ENCODE assay signal across 11 cellular contexts in the genomic region with DNA sequence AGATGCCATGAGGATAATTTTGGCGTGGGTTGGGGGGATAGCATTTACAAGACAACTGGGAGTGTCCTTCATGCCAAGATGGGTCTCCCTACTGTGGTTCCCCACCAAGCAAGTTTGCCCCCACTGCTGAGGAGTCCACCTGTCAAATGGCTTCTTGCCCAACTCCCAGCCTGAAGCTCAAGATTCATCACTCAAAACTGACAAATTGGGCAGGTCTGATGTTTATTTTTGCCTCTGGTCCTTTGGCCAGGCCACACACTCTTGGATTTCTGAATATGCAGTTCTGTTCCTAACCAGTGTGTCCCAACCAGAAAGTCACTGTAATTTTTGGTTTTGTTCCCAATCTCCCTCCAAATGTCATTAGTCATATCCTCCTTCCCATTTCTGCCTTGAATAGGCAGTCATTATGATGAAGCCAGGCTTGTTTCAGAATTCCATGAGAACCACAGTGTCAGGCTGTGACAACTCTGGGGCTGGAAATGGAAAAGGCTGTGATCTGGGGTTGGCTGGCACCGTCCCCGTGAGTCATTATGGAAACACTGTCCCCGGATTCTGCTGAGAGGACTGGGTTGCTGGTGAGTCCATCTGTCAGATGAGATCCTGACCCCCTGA. TPM values are rescaled to one million over a fixed set of nuclear protein-coding genes. Genes with fewer than 3 reads are reported as not detected.
DNase-seq lines count a peak whose midpoint lies in the region; ATAC-seq and FAIRE-seq lines count a peak whose summit lies in the region.
"Had no signal": no experiment of that assay in that cellular context is flagged by ENCODE, and none has a peak within 500 bp of the region (broad histone marks: within the 10 kb centered on the region; RNA-seq: fewer than 3 reads in every experiment).

No MANE protein-coding gene starts in this region.

- no CpG with 5 or more reads among the region's 4 CpGs for WGBS in neuronal stem cell (ENCODE audit: extremely low coverage in 2 of 2, insufficient read length in 2 of 2, insufficient replicate concordance in 1 of 2), 2 donors

- no peak overlapping the region for H4K8ac ChIP-seq in neuronal stem cell (ENCODE audit: low read depth, low read length)

- no peak overlapping the region for H4K91ac ChIP-seq in neuronal stem cell (ENCODE audit: low read depth, low read length, poor library complexity)

- H2AK5ac ChIP-seq in neuronal stem cell (ENCODE audit: low read depth, low read length): no peak overlapping the region

- peak; percentile 56 for DNase-seq in HTR-8/SVneo (ENCODE audit: insufficient read length, low spot score)
- DNase-seq in caudate nucleus (lab: John Stamatoyannopoulos, UW): peak in 38 of 61 donors; percentile 2 to 70 (median 18)
- peak; percentile 27 for DNase-seq in iris pigment epithelial cell (ENCODE audit: low read depth)
- DNase-seq in substantia nigra (lab: John Stamatoyannopoulos, UW): peak in 32 of 49 donors; percentile 5 to 79 (median 35)
- no peak for DNase-seq in left colon
- DNase-seq in neuronal stem cell (ENCODE audit: low spot score): no peak
- no peak for DNase-seq in NCI-H82 treated with DMSO at 0.1 percent for 48 hours (lab: John Stamatoyannopoulos, UW; ENCODE audit: unreplicated experiment)
- DNase-seq: activated CD4-positive, alpha-beta memory T cell treated with anti-CD3 and anti-CD28 coated beads, Interleukin-2, amount 10 ng/mL, durations not matched to agents 7 days and 5 days had no signal

- H3K14ac ChIP-seq in neuronal stem cell (ENCODE audit: low read length): no peak overlapping the region

- peaks cover 0 to 4% (median 2%) of the 10 kb centered on the region in 3 experiments for H3K27me3 ChIP-seq in neuronal stem cell (ENCODE audit: control insufficient read depth in 3 of 3, insufficient read depth in 3 of 3, low read depth in 1 of 3, low read length in 3 of 3)
- H3K27me3 ChIP-seq: neutrophil had no signal

- no peak overlapping the region for H3K4ac ChIP-seq in neuronal stem cell (ENCODE audit: low read length)

- H2AFZ ChIP-seq in neuronal stem cell (ENCODE audit: low read length): no peak overlapping the region

- H3K36me3 ChIP-seq in neuronal stem cell (replicated peaks in 1 of 2; ENCODE audit: control insufficient read depth in 2 of 2, insufficient read depth in 2 of 2, low read length in 2 of 2): no peaks in the 10 kb centered on the region
- H3K36me3 ChIP-seq: neutrophil had no signal

- H3K4me1 ChIP-seq in neuronal stem cell (ENCODE audit: control insufficient read depth in 2 of 2, insufficient read depth in 1 of 2, low read depth in 1 of 2, low read length in 2 of 2): peaks cover 0 to 6% of the 10 kb centered on the region in 2 donors

- no peak overlapping the region for H3K18ac ChIP-seq in neuronal stem cell (ENCODE audit: low read length)

- H3K79me1 ChIP-seq in neuronal stem cell (ENCODE audit: low read depth, low read length): no peaks in the 10 kb centered on the region

- no peak for ATAC-seq in left colon
- ATAC-seq in HG03097 (IDR thresholded peaks at IDR 0.05; ENCODE audit: low FRiP score, unreplicated experiment): no peak

- H3K23ac ChIP-seq in neuronal stem cell (ENCODE audit: low read depth, low read length, poor library complexity): no peak overlapping the region

- no peaks in the 10 kb centered on the region for H3K9me3 ChIP-seq in neuronal stem cell (replicated peaks in 1 of 2; ENCODE audit: control insufficient read depth in 2 of 2, insufficient read depth in 1 of 2, low read depth in 1 of 2, low read length in 2 of 2)
- H3K9me3 ChIP-seq: neutrophil had no signal

- H3K27ac ChIP-seq in caudate nucleus (ENCODE audit: low read depth, low read length) (peak overlapping the region; percentile 56), substantia nigra (ENCODE audit: low read depth, low read length, poor library complexity, severe bottlenecking) (peak overlapping the region; percentile 75), neuronal stem cell (replicated peaks; ENCODE audit: low read length) (no peak overlapping the region)
- H3K27ac ChIP-seq: neutrophil had no signal

- no peak overlapping the region for H3K4me2 ChIP-seq in neuronal stem cell (ENCODE audit: insufficient read depth, low read length, poor library complexity, severe bottlenecking)

- H3K4me3 ChIP-seq in neuronal stem cell (ENCODE audit: low read length in 2 of 2): no peak overlapping the region

- H2BK12ac ChIP-seq in neuronal stem cell (ENCODE audit: low read length): no peak overlapping the region

- no peak overlapping the region for H2BK5ac ChIP-seq in neuronal stem cell (ENCODE audit: low read length)

- H2BK120ac ChIP-seq in neuronal stem cell (ENCODE audit: low read depth, low read length): no peak overlapping the region

- no peak overlapping the region for H2BK15ac ChIP-seq in neuronal stem cell (ENCODE audit: low read length)

- H3K9ac ChIP-seq in neuronal stem cell (ENCODE audit: low read depth, low read length, poor library complexity): no peak overlapping the region

- intact Hi-C loops in left colon (cut with DNase I, micrococcal nuclease): no loop called here

- no peak for FAIRE-seq in HTR-8/SVneo (lab: Jason Lieb, UNC)
- FAIRE-seq: endometrium had no signal

RNA-seq across cellular contexts. Expression of a gene that starts 29.3 kb away (rescaled TPM):
- 10 to 100 TPM; 35.3 to 40.5 TPM for total RNA-seq in left colon
- 15.8 TPM for polyA plus RNA-seq in neuronal stem cell (2013, experiment 1 of 2)
- 15.0 TPM for polyA plus RNA-seq in neuronal stem cell (2013, experiment 2 of 2)

Comparison
In these comparisons a context has a peak if more than half of its experiments do, and no peak if none do; other contexts are left out.
1. DNase-seq: peak in HTR-8/SVneo (single experiment), caudate nucleus (38 of 61), iris pigment epithelial cell (single experiment) and substantia nigra (32 of 49); none in left colon (0 of 2), neuronal stem cell (single experiment) and NCI-H82 treated with DMSO at 0.1 percent for 48 hours (single experiment).